20 cellular contexts compared by ENCODE assay signal in the genomic region with DNA sequence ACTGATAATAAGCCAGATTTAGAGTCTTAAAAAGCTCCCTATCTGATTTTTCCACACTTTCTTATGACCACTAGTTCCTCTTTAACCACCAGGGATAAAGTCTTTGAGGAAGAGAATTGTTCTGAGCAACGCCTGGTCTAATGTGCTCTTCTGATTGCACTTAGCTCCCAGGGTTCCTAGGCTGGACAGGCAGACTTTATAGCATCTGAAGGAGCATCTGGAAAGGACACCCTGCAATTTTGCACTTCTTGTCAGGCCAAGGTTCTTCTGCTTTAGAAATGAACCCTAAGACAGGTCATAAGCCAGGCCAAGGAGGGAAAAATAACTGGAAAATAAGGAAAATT.
"Had no signal": no experiment of that assay in that cellular context is flagged by ENCODE, and none has a peak within 500 bp of the region (broad histone marks: within the 10 kb centered on the region; RNA-seq: fewer than 3 reads in every experiment).

No MANE protein-coding gene starts in this region.

- H3K4me3 Mint-ChIP-seq: activated naive CD4-positive, alpha-beta T cell treated with anti-CD3 and anti-CD28 coated beads for 36 hours; activated T-cell treated with anti-CD3 and anti-CD28 coated beads, Interleukin-2, amount 50 U/mL, for 4 hours; brain; endodermal cell; naive thymus-derived CD4-positive, alpha-beta T cell had no signal

- DNase-seq: activated CD4-positive, alpha-beta T cell treated with anti-CD3 and anti-CD28 coated beads, Interleukin-2, amount 50 U/mL, for 1 hour; activated CD4-positive, CD25-positive, alpha-beta regulatory T cell treated with anti-CD3 and anti-CD28 coated beads, Interleukin-2, amount 50 U/mL, for 72 hours; activated CD8-positive, alpha-beta memory T cell treated with anti-CD3 and anti-CD28 coated beads, Interleukin-2, amount 50 U/mL, for 4 hours; activated naive CD4-positive, alpha-beta T cell treated with anti-CD3 and anti-CD28 coated beads for 36 hours; activated T-cell treated with anti-CD3 and anti-CD28 coated beads, Interleukin-2, amount 50 U/mL, for 4 hours; central memory CD4-positive, alpha-beta T cell; colonic mucosa; endodermal cell; kidney; mesenchymal stem cell; naive thymus-derived CD4-positive, alpha-beta T cell; right cardiac atrium; stimulated activated CD4-positive, alpha-beta T cell treated with anti-CD3 and anti-CD28 coated beads, Interleukin-4, amount 100 ng/mL, for 4 hours; stimulated activated naive CD4-positive, alpha-beta T cell; substantia nigra; tibial artery had no signal

- H3K9me3 ChIP-seq: colonic mucosa, prostate gland, tibial artery had no signal

- H3K27me3 ChIP-seq: colonic mucosa, tibial artery had no signal

- H3K27ac ChIP-seq: colonic mucosa, tibial artery had no signal

- ATAC-seq: activated T-cell treated with anti-CD3 and anti-CD28 coated beads, Interleukin-2, amount 50 U/mL, for 4 hours; naive thymus-derived CD4-positive, alpha-beta T cell; right cardiac atrium had no signal

- H3K4me1 ChIP-seq: colonic mucosa, prostate gland had no signal

- H3K4me3 ChIP-seq: colonic mucosa, prostate gland, skin epidermis, tibial artery had no signal

- FAIRE-seq: frontal cortex, kidney had no signal

- H3K27ac Mint-ChIP-seq: activated naive CD4-positive, alpha-beta T cell treated with anti-CD3 and anti-CD28 coated beads for 36 hours; endodermal cell had no signal

- H3K4me1 Mint-ChIP-seq: endodermal cell; naive thymus-derived CD4-positive, alpha-beta T cell had no signal

- H3K36me3 ChIP-seq: colonic mucosa, prostate gland, tibial artery had no signal
